ENCODE assay signal across 12 cellular contexts in genomic region chr7:151010307-151011096, GRCh38. TPM values are rescaled to one million over a fixed set of nuclear protein-coding genes. Genes with fewer than 3 reads are reported as not detected.
DNase-seq lines count a peak whose midpoint lies in the region; ATAC-seq and TF ChIP-seq lines count a peak whose summit lies in the region.
"Had no signal": no experiment of that assay in that cellular context is flagged by ENCODE, and none has a peak within 500 bp of the region (broad histone marks: within the 10 kb centered on the region; RNA-seq: fewer than 3 reads in every experiment).

No MANE protein-coding gene starts in this region.

- H3K27me3 Mint-ChIP-seq in activated T-cell treated with anti-CD3 and anti-CD28 coated beads, Interleukin-2, amount 50 U/mL, for 4 hours (ENCODE audit: low read depth), result no peaks in the 10 kb centered on the region

- H3K4me1 Mint-ChIP-seq in activated T-cell treated with anti-CD3 and anti-CD28 coated beads, Interleukin-2, amount 50 U/mL, for 4 hours (ENCODE audit: low read depth), result peaks cover 69% of the 10 kb centered on the region

- H3K9me3 Mint-ChIP-seq in activated T-cell treated with anti-CD3 and anti-CD28 coated beads, Interleukin-2, amount 50 U/mL, for 4 hours, result no peaks in the 10 kb centered on the region

- H3K4me3 Mint-ChIP-seq in activated T-cell treated with anti-CD3 and anti-CD28 coated beads, Interleukin-2, amount 50 U/mL, for 4 hours, result peak overlapping the region; percentile 60

- H3K27ac ChIP-seq in SK-N-SH (ENCODE audit: low read depth in 2 of 2, low read length in 1 of 2), result no peak overlapping the region
- H3K27ac ChIP-seq: right atrium auricular region, tibial artery had no signal

- no peaks in the 10 kb centered on the region for H3K36me3 ChIP-seq in SK-N-SH (replicated peaks in 1 of 2; ENCODE audit: control insufficient read depth in 1 of 2, insufficient read depth in 2 of 2, low read length in 1 of 2)
- H3K36me3 ChIP-seq: right atrium auricular region, tibial artery had no signal

- no peak for TF ChIP-seq EP300 in SK-N-SH (IDR thresholded peaks at IDR 0.05; ENCODE audit: borderline replicate concordance in 1 of 2, low read depth in 1 of 2, low read length in 1 of 2)

- H2AFZ ChIP-seq in SK-N-SH (ENCODE audit: low read depth), result no peak overlapping the region

- H3F3A ChIP-seq in SK-N-SH (replicated peaks; ENCODE audit: insufficient read depth), result no peaks in the 10 kb centered on the region

- TF ChIP-seq RAD21 in SK-N-SH (IDR thresholded peaks at IDR 0.05; ENCODE audit: low read length), result no peak

- 0 out of 2 replicates have a peak, but pooled peaks cover 5% of the 10 kb centered on the region for H3K27me3 ChIP-seq in SK-N-SH (ENCODE audit: insufficient read depth)
- H3K27me3 ChIP-seq: right atrium auricular region had no signal

- no peaks in the 10 kb centered on the region for H3K9me3 ChIP-seq in SK-N-SH
- H3K9me3 ChIP-seq: right atrium auricular region, tibial artery had no signal

- ATAC-seq in activated T-cell treated with anti-CD3 and anti-CD28 coated beads, Interleukin-2, amount 50 U/mL, for 4 hours, result peak; percentile 4
- no peak for ATAC-seq in SK-N-SH treated with all-trans-retinoic acid at 6 μM for 48 hours
- ATAC-seq in HG03342 (IDR thresholded peaks at IDR 0.05; ENCODE audit: unreplicated experiment), result no peak

- DNase-seq in stimulated activated CD4-positive, alpha-beta T cell treated with anti-CD3 and anti-CD28 coated beads, Interleukin-2, amount 100 ng/mL, for 24 hours, result peak; percentile 50 to 54
- DNase-seq in stimulated activated CD4-positive, alpha-beta T cell treated with anti-CD3 and anti-CD28 coated beads, Interleukin-4, amount 100 ng/mL, for 4 hours, result no peak
- no peak for DNase-seq in activated T-cell treated with anti-CD3 and anti-CD28 coated beads, Interleukin-2, amount 50 U/mL, for 4 hours
- DNase-seq in islet precursor cell (peak; percentile 73), NOMO-1 treated with DMSO at 0.1 percent for 48 hours (lab: John Stamatoyannopoulos, UW; ENCODE audit: unreplicated experiment) (no peak), SK-N-SH (no peak)
- DNase-seq: EL, NCI-H1417 treated with DMSO at 0.1 percent for 48 hours, tibial artery had no signal

- H3K9ac ChIP-seq in SK-N-SH, result no peak overlapping the region

- H3K9me2 ChIP-seq in SK-N-SH, result no peaks in the 10 kb centered on the region

- peaks cover 0 to 30% of the 10 kb centered on the region in 2 experiments; a peak in 1 of 4 replicates for H3K4me1 ChIP-seq in SK-N-SH (ENCODE audit: control insufficient read depth in 1 of 2, insufficient read depth in 2 of 2, low read depth in 1 of 2, low read length in 1 of 2)

- 74% methylated on average over 13 of the region's 18 CpGs for WGBS in SK-N-SH (ENCODE audit: low lambda C conversion rate)

- POLR2A ChIA-PET in SK-N-SH (lab: Yijun Ruan, JAX), result interaction anchor here (0.6 to 0.9 kb wide), 2 partner anchors 12 to 16 kb away, joined by 3 to 5 read pairs; no protein-coding TSS in a partner anchor

- no peak overlapping the region for H3K4me2 ChIP-seq in SK-N-SH

- H3K36me3 Mint-ChIP-seq in activated T-cell treated with anti-CD3 and anti-CD28 coated beads, Interleukin-2, amount 50 U/mL, for 4 hours (ENCODE audit: insufficient read depth), result no peaks in the 10 kb centered on the region

- CTCF ChIA-PET in SK-N-SH (lab: Yijun Ruan, JAX), result interaction anchor here (0.5 to 11.3 kb wide), 20 partner anchors 10 to 642 kb away, joined by 3 to 151 read pairs (median 6); partner anchors contain the start of genes ABCB8, ATG9B, FASTK and GBX1

- no peak for TF ChIP-seq CTCF in SK-N-SH (IDR thresholded peaks at IDR 0.05)

- H4K20me1 ChIP-seq in SK-N-SH (ENCODE audit: insufficient read depth), result no peaks in the 10 kb centered on the region

- H3K4me3 ChIP-seq in SK-N-SH (ENCODE audit: low read depth in 2 of 2, low read length in 1 of 2), result no peak overlapping the region
- H3K4me3 ChIP-seq: right atrium auricular region, tibial artery had no signal

- no peaks in the 10 kb centered on the region for H3K79me2 ChIP-seq in SK-N-SH (ENCODE audit: insufficient read depth)

TF ChIP-seq in SK-N-SH, 30 proteins besides CTCF, POLR2A, EP300 and RAD21 (continues in another document):
- TF ChIP-seq FOSL2 (IDR thresholded peaks at IDR 0.05; ENCODE audit: borderline replicate concordance, low read depth) (no peak), FOXM1 (IDR thresholded peaks at IDR 0.05; ENCODE audit: low read depth) (no peak), RFX5 (IDR thresholded peaks at IDR 0.05; ENCODE audit: low read length) (no peak), TCF12 (IDR thresholded peaks at IDR 0.05) (no peak)
- TF ChIP-seq, protein P1, sequence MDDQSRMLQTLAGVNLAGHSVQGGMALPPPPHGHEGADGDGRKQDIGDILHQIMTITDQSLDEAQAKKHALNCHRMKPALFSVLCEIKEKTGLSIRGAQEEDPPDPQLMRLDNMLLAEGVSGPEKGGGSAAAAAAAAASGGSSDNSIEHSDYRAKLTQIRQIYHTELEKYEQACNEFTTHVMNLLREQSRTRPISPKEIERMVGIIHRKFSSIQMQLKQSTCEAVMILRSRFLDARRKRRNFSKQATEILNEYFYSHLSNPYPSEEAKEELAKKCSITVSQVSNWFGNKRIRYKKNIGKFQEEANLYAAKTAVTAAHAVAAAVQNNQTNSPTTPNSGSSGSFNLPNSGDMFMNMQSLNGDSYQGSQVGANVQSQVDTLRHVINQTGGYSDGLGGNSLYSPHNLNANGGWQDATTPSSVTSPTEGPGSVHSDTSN (IDR thresholded peaks at IDR 0.05), result no peak
- TF ChIP-seq, protein P2, sequence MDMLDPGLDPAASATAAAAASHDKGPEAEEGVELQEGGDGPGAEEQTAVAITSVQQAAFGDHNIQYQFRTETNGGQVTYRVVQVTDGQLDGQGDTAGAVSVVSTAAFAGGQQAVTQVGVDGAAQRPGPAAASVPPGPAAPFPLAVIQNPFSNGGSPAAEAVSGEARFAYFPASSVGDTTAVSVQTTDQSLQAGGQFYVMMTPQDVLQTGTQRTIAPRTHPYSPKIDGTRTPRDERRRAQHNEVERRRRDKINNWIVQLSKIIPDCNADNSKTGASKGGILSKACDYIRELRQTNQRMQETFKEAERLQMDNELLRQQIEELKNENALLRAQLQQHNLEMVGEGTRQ (IDR thresholded peaks at IDR 0.05; ENCODE audit: borderline replicate concordance, low read depth, low read length), result no peak

TF ChIP-seq in SK-N-SH treated with all-trans-retinoic acid at 6 μM for 48 hours, 23 proteins besides CTCF, POLR2A, EP300 and RAD21:
- TF ChIP-seq SNAI2 (CRISPR knock-in tag; IDR thresholded peaks at IDR 0.05), result no peak
- TF ChIP-seq ISL1 (CRISPR knock-in tag; IDR thresholded peaks at IDR 0.05), result no peak

RNA-seq across cellular contexts. Expression of gene ATG9B, which starts 13.8 kb away (rescaled TPM):
- total RNA-seq in activated T-cell treated with anti-CD3 and anti-CD28 coated beads, Interleukin-2, amount 50 U/mL, for 4 hours, result 1 to 10 TPM; 5.8 to 7.3 (median 6.7) TPM
- polyA plus RNA-seq in SK-N-SH (2012; rRNA removed), result 0.52 and 0.67 TPM in 2 replicates
- 0.27 and 0.37 TPM in 2 replicates for polyA plus RNA-seq in SK-N-SH (2012; cell fraction: cytosol; rRNA removed)
- 3.1 and 3.4 TPM in 2 replicates for polyA plus RNA-seq in SK-N-SH (2012; cell fraction: nucleus; rRNA removed)
- total RNA-seq: right atrium auricular region had no signal

RNA-seq across cellular contexts. Expression of gene ABCB8, which starts 17.7 kb away (rescaled TPM):
- total RNA-seq in activated T-cell treated with anti-CD3 and anti-CD28 coated beads, Interleukin-2, amount 50 U/mL, for 4 hours, result 10 to 100 TPM; 48.1 to 54.6 (median 48.5) TPM
- polyA plus RNA-seq in SK-N-SH (2012; rRNA removed), result 36.0 and 38.3 TPM in 2 replicates
- polyA plus RNA-seq in SK-N-SH (2012; cell fraction: cytosol; rRNA removed), result 7.9 and 16.1 TPM in 2 replicates
- polyA plus RNA-seq in SK-N-SH (2012; cell fraction: nucleus; rRNA removed), result 145 and 146 TPM in 2 replicates

RNA-seq across cellular contexts. Expression of gene NOS3, which starts 19.7 kb away (rescaled TPM):
- total RNA-seq in activated T-cell treated with anti-CD3 and anti-CD28 coated beads, Interleukin-2, amount 50 U/mL, for 4 hours, result 1 to 10 TPM; 5.3 to 9.2 (median 8.2) TPM
- 0.15 and 0.41 TPM in 2 replicates for polyA plus RNA-seq in SK-N-SH (2012; rRNA removed)
- polyA plus RNA-seq in SK-N-SH (2012; cell fraction: cytosol; rRNA removed), result 0.01 and 0.24 TPM in 2 replicates
- 0.09 and 0.13 TPM in 2 replicates for polyA plus RNA-seq in SK-N-SH (2012; cell fraction: nucleus; rRNA removed)

RNA-seq across cellular contexts. Expression of gene KCNH2, which starts 32.4 kb away (rescaled TPM):
- total RNA-seq in activated T-cell treated with anti-CD3 and anti-CD28 coated beads, Interleukin-2, amount 50 U/mL, for 4 hours, result under 1 TPM; 0.49 to 0.71 (median 0.66) TPM
- 2.2 and 6.4 TPM in 2 replicates for polyA plus RNA-seq in SK-N-SH (2012; rRNA removed)
- polyA plus RNA-seq in SK-N-SH (2012; cell fraction: cytosol; rRNA removed), result 2.8 and 8.3 TPM in 2 replicates
- 4.1 and 6.1 TPM in 2 replicates for polyA plus RNA-seq in SK-N-SH (2012; cell fraction: nucleus; rRNA removed)

RNA-seq across cellular contexts. Expression of gene ASIC3, which starts 37.8 kb away (rescaled TPM):
- 1 to 10 TPM; 2.4 to 3.4 (median 3.3) TPM for total RNA-seq in activated T-cell treated with anti-CD3 and anti-CD28 coated beads, Interleukin-2, amount 50 U/mL, for 4 hours
- polyA plus RNA-seq in SK-N-SH (2012; rRNA removed), result 4.0 and 4.5 TPM in 2 replicates
- 0.72 and 0.77 TPM in 2 replicates for polyA plus RNA-seq in SK-N-SH (2012; cell fraction: cytosol; rRNA removed)
- 39.2 and 57.2 TPM in 2 replicates for polyA plus RNA-seq in SK-N-SH (2012; cell fraction: nucleus; rRNA removed)

Comparison
In these comparisons a context has a peak if more than half of its experiments do, and no peak if none do; other contexts are left out.
1. DNase-seq: peak in stimulated activated CD4-positive, alpha-beta T cell treated with anti-CD3 and anti-CD28 coated beads, Interleukin-2, amount 100 ng/mL, for 24 hours (2 of 2) and islet precursor cell (single experiment); none in stimulated activated CD4-positive, alpha-beta T cell treated with anti-CD3 and anti-CD28 coated beads, Interleukin-4, amount 100 ng/mL, for 4 hours (0 of 2), activated T-cell treated with anti-CD3 and anti-CD28 coated beads, Interleukin-2, amount 50 U/mL, for 4 hours (single experiment), NOMO-1 treated with DMSO at 0.1 percent for 48 hours (single experiment) and SK-N-SH (single experiment).
2. ATAC-seq: peak in activated T-cell treated with anti-CD3 and anti-CD28 coated beads, Interleukin-2, amount 50 U/mL, for 4 hours (2 of 2); none in SK-N-SH treated with all-trans-retinoic acid at 6 μM for 48 hours (single experiment) and HG03342 (single experiment).